11 cellular contexts compared by ENCODE assay signal in genomic region chr16:24999856-25000447, GRCh38. TPM values are rescaled to one million over a fixed set of nuclear protein-coding genes. Genes with fewer than 3 reads are reported as not detected.
A peak's percentile ranks its signal among the peaks of the same experiment; 100 is the strongest.
DNase-seq lines count a peak whose midpoint lies in the region; ATAC-seq and TF ChIP-seq lines count a peak whose summit lies in the region.
"Had no signal": no experiment of that assay in that cellular context is flagged by ENCODE, and none has a peak within 500 bp of the region (broad histone marks: within the 10 kb centered on the region; RNA-seq: fewer than 3 reads in every experiment).

No MANE protein-coding gene starts in this region.

- H3K4me3 ChIP-seq in OCI-LY3 (ENCODE audit: low read length) (peak overlapping the region; percentile 15; the same call in 1 of the 2 replicates), choroid plexus epithelial cell (ENCODE audit: low read depth, low read length) (no peak overlapping the region), testis (no peak overlapping the region)
- H3K4me3 ChIP-seq: tibial nerve had no signal

- no peak overlapping the region for H2AFZ ChIP-seq in OCI-LY3 (ENCODE audit: low read depth, low read length)

- H3K9me3 ChIP-seq in OCI-LY3 (ENCODE audit: insufficient read depth, low read length) (no peaks in the 10 kb centered on the region), testis (no peaks in the 10 kb centered on the region)
- H3K9me3 ChIP-seq: tibial nerve had no signal

- H3K9me3 Mint-ChIP-seq in memory B cell: no peaks in the 10 kb centered on the region
- H3K9me3 Mint-ChIP-seq: activated naive CD4-positive, alpha-beta T cell treated with anti-CD3 and anti-CD28 coated beads for 36 hours had no signal

- no peaks in the 10 kb centered on the region for H3K27me3 Mint-ChIP-seq in memory B cell

- peak overlapping the region; percentile 2; the same call in 1 of the 2 replicates for H3K9ac ChIP-seq in OCI-LY3 (ENCODE audit: low read length)

- no peak for ATAC-seq in memory B cell (ENCODE audit: low read depth)
- no peak for ATAC-seq in GM18858 (IDR thresholded peaks at IDR 0.05; ENCODE audit: unreplicated experiment)
- ATAC-seq in GM18867 (IDR thresholded peaks at IDR 0.05; ENCODE audit: unreplicated experiment): no peak
- no peak for ATAC-seq in HG02852 (IDR thresholded peaks at IDR 0.05; ENCODE audit: unreplicated experiment)

- H3K4me1 ChIP-seq in OCI-LY3 (ENCODE audit: low read length) (peaks cover 93% of the 10 kb centered on the region), testis (peaks cover 20% of the 10 kb centered on the region)

- intact Hi-C loops in testis (cut with DNase I; ENCODE audit: low total_unique reads): no loop called here

- DNase-seq in choroid plexus epithelial cell (ENCODE audit: low read depth) (peak; percentile 74), memory B cell (ENCODE audit: low spot score in 2 of 2) (no peak), testis (peak; percentile 47)
- DNase-seq in activated naive CD4-positive, alpha-beta T cell (lab: John Stamatoyannopoulos, UW): no peak
- DNase-seq: activated naive CD4-positive, alpha-beta T cell treated with anti-CD3 and anti-CD28 coated beads for 36 hours; T1000 had no signal

- peak overlapping the region; percentile 5; the same call in 1 of the 2 replicates for H3K27ac ChIP-seq in OCI-LY3 (ENCODE audit: low read length)
- peak overlapping the region; percentile 7 to 50 for H3K27ac ChIP-seq in testis

- TF ChIP-seq CTCF in OCI-LY3 (IDR thresholded peaks at IDR 0.05; ENCODE audit: low read depth, low read length) (no peak), choroid plexus epithelial cell (conservative IDR thresholded peaks at IDR 0.05; ENCODE audit: low read depth, low read length) (no peak), testis (IDR thresholded peaks at IDR 0.05) (no peak)

- peaks cover 100% of the 10 kb centered on the region for H3K79me2 ChIP-seq in OCI-LY3 (ENCODE audit: low read length)

- peak overlapping the region; percentile 79 for H3K27ac Mint-ChIP-seq in memory B cell
- H3K27ac Mint-ChIP-seq: activated naive CD4-positive, alpha-beta T cell treated with anti-CD3 and anti-CD28 coated beads for 36 hours had no signal

- peaks cover 48% of the 10 kb centered on the region for H3K36me3 ChIP-seq in OCI-LY3 (replicated peaks; ENCODE audit: low read depth, low read length)
- H3K36me3 ChIP-seq in testis (ENCODE audit: low read depth, missing control alignments): no peaks in the 10 kb centered on the region
- H3K36me3 ChIP-seq: tibial nerve had no signal

- H3K4me3 Mint-ChIP-seq in memory B cell: peak overlapping the region; percentile 37
- H3K4me3 Mint-ChIP-seq: activated naive CD4-positive, alpha-beta T cell treated with anti-CD3 and anti-CD28 coated beads for 36 hours had no signal

- H3K27me3 ChIP-seq in OCI-LY3 (ENCODE audit: low read depth, low read length): no peaks in the 10 kb centered on the region
- H3K27me3 ChIP-seq in testis: no peaks in the 10 kb centered on the region
- H3K27me3 ChIP-seq: tibial nerve had no signal

- peaks cover 56% of the 10 kb centered on the region for H3K4me1 Mint-ChIP-seq in memory B cell

- peak overlapping the region; percentile 37 for H3K4me2 ChIP-seq in OCI-LY3 (ENCODE audit: low read length)

- no peak for TF ChIP-seq POLR2A in testis (IDR thresholded peaks at IDR 0.05)

- H3K36me3 Mint-ChIP-seq in memory B cell: peaks cover 18% of the 10 kb centered on the region

- 27 to 30% methylated on average over 8 of the region's 8 CpGs for WGBS in testis, 2 donors

- peaks cover 99% of the 10 kb centered on the region for H4K20me1 ChIP-seq in OCI-LY3 (ENCODE audit: insufficient read depth, low read length)

RNA-seq across cellular contexts. Expression of gene ARHGAP17, which starts 15.2 kb away (rescaled TPM):
- 100 to 1,000 TPM; 123 to 124 TPM for total RNA-seq in testis
- 62.7 TPM for polyA plus RNA-seq in testis (ENCODE audit: insufficient read depth, low read depth, low replicate concordance)

Comparison
In these comparisons a context has a peak if more than half of its experiments do, and no peak if none do; other contexts are left out.
1. DNase-seq: peak in choroid plexus epithelial cell (single experiment) and testis (single experiment); none in memory B cell (0 of 2) and activated naive CD4-positive, alpha-beta T cell (0 of 4).